ENCODE assay signal across 8 cellular contexts in genomic region chr9:91419222-91420191, GRCh38. TPM values are rescaled to one million over a fixed set of nuclear protein-coding genes. Genes with fewer than 3 reads are reported as not detected.
DNase-seq lines count a peak whose midpoint lies in the region; ATAC-seq and TF ChIP-seq lines count a peak whose summit lies in the region.

No MANE protein-coding gene starts in this region.

- H3K4me1 ChIP-seq in gastrocnemius medialis (peaks cover 14 to 43% of the 10 kb centered on the region in 2 donors), SJCRH30 (no peaks in the 10 kb centered on the region)

- DNase-seq in activated T-cell treated with anti-CD3 and anti-CD28 coated beads for 48 hours (ENCODE audit: low read depth) (peak; percentile 42), activated T-cell treated with anti-CD3 and anti-CD28 coated beads for 4 hours (no peak), T1000 (lab: John Stamatoyannopoulos, UW) (peak; percentile 30), fibroblast of the aortic adventitia (ENCODE audit: low read depth) (peak; percentile 99), gastrocnemius medialis (peak; percentile 82 to 87), GM19238 (ENCODE audit: insufficient read length, low spot score) (no peak), SJCRH30 (no peak)

- TF ChIP-seq CTCF in fibroblast of the aortic adventitia (IDR thresholded peaks at IDR 0.05; ENCODE audit: insufficient read depth, low read length) (no peak), gastrocnemius medialis (IDR thresholded peaks at IDR 0.05 in 4 of 5, conservative IDR thresholded peaks at IDR 0.05 in 1 of 5) (no peak)

- no peaks in the 10 kb centered on the region for H3K27me3 ChIP-seq in gastrocnemius medialis
- no peaks in the 10 kb centered on the region for H3K27me3 ChIP-seq in SJCRH30

- peak; percentile 13 to 53 for TF ChIP-seq POLR2A in gastrocnemius medialis (IDR thresholded peaks at IDR 0.05)

- H3K27ac ChIP-seq in gastrocnemius medialis (peak overlapping the region; percentile 94 to 99 (median 96)), SJCRH30 (no peak overlapping the region)

- intact Hi-C loops in gastrocnemius medialis (cut with DNase I; ENCODE audit: low total_unique reads), result loop anchor here (5.0 to 10.0 kb wide), 4 partner anchors 302 to 1678 kb away; partner anchors contain the start of gene CARD19

- peak; percentile 57 to 60 for ATAC-seq in gastrocnemius medialis
- ATAC-seq in HG03039 (IDR thresholded peaks at IDR 0.05; ENCODE audit: unreplicated experiment), result no peak

- in situ Hi-C loops in gastrocnemius medialis (cut with MboI; ENCODE audit: low sequenced_read_pairs in 4 of 4), result loop anchor here (5.0 to 25.0 kb wide), 6 partner anchors 55 to 375 kb away; partner anchors contain the start of gene AUH (in 2 of the 4)

- H3K4me3 ChIP-seq in fibroblast of the aortic adventitia (ENCODE audit: low read depth, low read length) (peak overlapping the region; percentile 26), gastrocnemius medialis (peak overlapping the region in 2 of 4 donors; percentile 76 to 81), SJCRH30 (no peak overlapping the region)

- H3K36me3 ChIP-seq in gastrocnemius medialis (no peaks in the 10 kb centered on the region), SJCRH30 (no peaks in the 10 kb centered on the region)

- H3K9me3 ChIP-seq in gastrocnemius medialis (no peaks in the 10 kb centered on the region), SJCRH30 (replicated peaks) (no peaks in the 10 kb centered on the region)

RNA-seq across cellular contexts. Expression of gene NFIL3, which starts 4.1 kb away (rescaled TPM):
- 18.8 and 21.4 TPM in 2 replicates for total RNA-seq in fibroblast of the aortic adventitia (ENCODE audit: low replicate concordance)
- 100 to 1,000 TPM in 1 of 4 donors, 10 to 100 TPM in 3; 36.6 to 167 (median 56.3) TPM for total RNA-seq in gastrocnemius medialis
- total RNA-seq in SJCRH30 (2014; rRNA removed; shearing (Covaris generic)), result 7.3 and 9.2 TPM in 2 replicates

RNA-seq across cellular contexts. Expression of gene AUH, which starts 57.8 kb away (rescaled TPM):
- total RNA-seq in fibroblast of the aortic adventitia (ENCODE audit: low replicate concordance) (19.6 and 69.4 TPM in 2 replicates), gastrocnemius medialis (10 to 100 TPM; 17.1 to 28.2 (median 20.8) TPM)
- 14.6 and 16.5 TPM in 2 replicates for total RNA-seq in SJCRH30 (2014; rRNA removed; shearing (Covaris generic))

Comparison
In these comparisons a context has a peak if more than half of its experiments do, and no peak if none do; other contexts are left out.
1. DNase-seq: peak in activated T-cell treated with anti-CD3 and anti-CD28 coated beads for 48 hours (single experiment), T1000 (single experiment), fibroblast of the aortic adventitia (single experiment) and gastrocnemius medialis (2 of 2); none in activated T-cell treated with anti-CD3 and anti-CD28 coated beads for 4 hours (single experiment), GM19238 (single experiment) and SJCRH30 (0 of 2).